In the genomic region with DNA sequence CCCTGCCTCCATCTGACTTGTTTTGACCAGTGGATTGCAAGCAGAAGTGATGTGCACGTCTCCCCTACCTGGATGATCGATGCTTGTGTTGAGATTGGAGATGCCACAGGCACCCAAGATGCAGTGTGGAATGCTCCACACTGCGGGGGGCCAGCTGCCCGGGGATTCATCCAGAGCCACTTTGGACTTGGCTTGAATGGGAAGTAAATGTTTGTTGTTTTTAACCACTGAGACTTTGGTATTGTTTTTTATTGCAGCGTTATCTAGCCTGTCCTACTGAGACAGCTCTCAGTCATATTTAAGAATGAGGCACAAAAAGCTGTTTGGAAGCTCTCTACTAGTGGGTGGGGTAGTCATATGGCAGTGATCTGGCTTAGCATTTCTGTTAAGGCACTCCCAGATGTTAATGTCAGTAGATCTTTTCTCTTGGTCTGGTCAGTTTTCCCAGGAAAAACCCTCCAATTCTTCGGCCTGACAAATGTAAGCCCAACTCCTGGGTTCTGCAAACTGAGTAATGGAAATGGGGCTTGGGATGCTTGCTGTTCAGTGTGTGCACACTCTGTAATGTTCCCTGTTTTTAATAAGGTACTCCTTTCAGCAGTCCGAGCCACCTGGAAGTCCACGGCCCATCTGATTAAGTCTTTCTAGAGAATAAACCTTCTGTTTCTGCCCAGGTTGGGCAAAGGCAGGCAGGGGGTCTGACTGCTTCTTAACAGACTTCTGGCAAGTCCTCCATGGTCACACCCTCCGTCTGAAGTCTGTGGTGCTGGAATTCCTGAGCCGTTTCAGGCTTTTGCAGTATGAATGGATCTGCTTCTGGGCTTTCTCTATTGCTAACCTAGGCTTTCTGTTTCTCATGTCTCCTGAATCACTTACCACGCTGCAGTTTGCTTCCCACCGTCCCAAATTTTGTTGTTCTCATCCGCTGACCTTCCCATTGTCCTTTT, we compare ENCODE assay signal across 14 cellular contexts.
DNase-seq lines count a peak whose midpoint lies in the region; ATAC-seq and TF ChIP-seq lines count a peak whose summit lies in the region.
"Had no signal": no experiment of that assay in that cellular context is flagged by ENCODE, and none has a peak within 500 bp of the region (broad histone marks: within the 10 kb centered on the region; RNA-seq: fewer than 3 reads in every experiment).

No MANE protein-coding gene starts in this region.

- WGBS in heart left ventricle, 4 donors, result 43 to 50% (median 48%) methylated on average over 13 of the region's 13 CpGs
- 72 to 74% (median 73%) methylated on average over 13 of the region's 13 CpGs for WGBS in adrenal gland, 4 donors
- 55% methylated on average over 13 of the region's 13 CpGs for WGBS in prostate gland

- CTCF ChIA-PET in WTC11 (lab: Charles Lee), result interaction anchor here (0.9 kb wide), 1 partner anchor 100 kb away, joined by 3 read pairs; no protein-coding TSS in a partner anchor

- H2AFZ ChIP-seq in osteoblast (ENCODE audit: low read length), result no peak overlapping the region

- TF ChIP-seq CTCF in WTC11 (IDR thresholded peaks at IDR 0.05) (no peak), heart left ventricle (IDR thresholded peaks at IDR 0.05) (no peak), osteoblast (IDR thresholded peaks at IDR 0.05; ENCODE audit: extremely low read depth, low read depth, low read length) (no peak), adrenal gland (IDR thresholded peaks at IDR 0.05) (no peak), prostate gland (IDR thresholded peaks at IDR 0.05) (no peak)

- no peaks in the 10 kb centered on the region for H3K9me3 Mint-ChIP-seq in WTC11
- no peaks in the 10 kb centered on the region for H3K9me3 Mint-ChIP-seq in activated naive CD8-positive, alpha-beta T cell treated with anti-CD3 and anti-CD28 coated beads, Interleukin-2, amount 50 U/mL, for 24 hours
- H3K9me3 Mint-ChIP-seq: activated CD4-positive, alpha-beta T cell treated with anti-CD3 and anti-CD28 coated beads, Interleukin-2, amount 10 ng/mL, durations not matched to agents 7 days and 5 days; activated T-helper 2 cell treated with anti-CD3 and anti-CD28 coated beads, Interferon-gamma antibody, Interleukin-2, Interleukin-4, amounts not matched to agents 10 μg/mL and 5 μg/mL and 100 μg/mL, durations not matched to agents 14 hours and 24 hours and 36 hours; T-cell had no signal

- H3K79me2 ChIP-seq in osteoblast (ENCODE audit: insufficient read depth, low read length), result peaks cover 77% of the 10 kb centered on the region

- H3K4me1 ChIP-seq in heart left ventricle (peaks cover 0 to 66% (median 29%) of the 10 kb centered on the region in 12 donors), osteoblast (ENCODE audit: insufficient read depth, low read length) (peaks cover 40% of the 10 kb centered on the region), adrenal gland (replicated peaks in 1 of 2) (no peaks in the 10 kb centered on the region), prostate gland (replicated peaks) (no peaks in the 10 kb centered on the region)

- H3K27ac Mint-ChIP-seq in WTC11, result peak overlapping the region; percentile 81
- H3K27ac Mint-ChIP-seq in activated naive CD8-positive, alpha-beta T cell treated with anti-CD3 and anti-CD28 coated beads, Interleukin-2, amount 50 U/mL, for 24 hours, result no peak overlapping the region
- H3K27ac Mint-ChIP-seq: activated CD4-positive, alpha-beta T cell treated with anti-CD3 and anti-CD28 coated beads, Interleukin-2, amount 10 ng/mL, durations not matched to agents 7 days and 5 days; activated T-helper 2 cell treated with anti-CD3 and anti-CD28 coated beads, Interferon-gamma antibody, Interleukin-2, Interleukin-4, amounts not matched to agents 10 μg/mL and 5 μg/mL and 100 μg/mL, durations not matched to agents 14 hours and 24 hours and 36 hours; T-cell had no signal

- H3K36me3 ChIP-seq in heart left ventricle (no peaks in the 10 kb centered on the region), osteoblast (ENCODE audit: insufficient read depth, low read length) (no peaks in the 10 kb centered on the region), adrenal gland (replicated peaks in 1 of 2) (no peaks in the 10 kb centered on the region), prostate gland (no peaks in the 10 kb centered on the region)
- H3K36me3 ChIP-seq: gastroesophageal sphincter had no signal

- peaks cover 74% of the 10 kb centered on the region for H3K4me1 Mint-ChIP-seq in WTC11
- no peaks in the 10 kb centered on the region for H3K4me1 Mint-ChIP-seq in activated naive CD8-positive, alpha-beta T cell treated with anti-CD3 and anti-CD28 coated beads, Interleukin-2, amount 50 U/mL, for 24 hours
- H3K4me1 Mint-ChIP-seq: activated CD4-positive, alpha-beta T cell treated with anti-CD3 and anti-CD28 coated beads, Interleukin-2, amount 10 ng/mL, durations not matched to agents 7 days and 5 days had no signal

- DNase-seq in GM03348 (ENCODE audit: low spot score) (peak; percentile 38), WTC11 (ENCODE audit: low spot score) (peak; percentile 39), heart left ventricle (no peak), osteoblast (ENCODE audit: insufficient read length, low spot score, missing footprints) (no peak), adrenal gland (no peak), prostate gland (ENCODE audit: low spot score) (no peak)
- DNase-seq in activated naive CD8-positive, alpha-beta T cell treated with anti-CD3 and anti-CD28 coated beads, Interleukin-2, amount 50 U/mL, for 24 hours, result no peak
- DNase-seq: activated CD4-positive, alpha-beta T cell treated with anti-CD3 and anti-CD28 coated beads, Interleukin-2, amount 10 ng/mL, durations not matched to agents 7 days and 5 days; T-cell had no signal

- H3K27me3 ChIP-seq in heart left ventricle, result no peaks in the 10 kb centered on the region
- no peaks in the 10 kb centered on the region for H3K27me3 ChIP-seq in osteoblast (ENCODE audit: insufficient read depth, low read length)
- H3K27me3 ChIP-seq in adrenal gland, result no peaks in the 10 kb centered on the region
- no peaks in the 10 kb centered on the region for H3K27me3 ChIP-seq in prostate gland (replicated peaks; ENCODE audit: insufficient read depth)
- H3K27me3 ChIP-seq: gastroesophageal sphincter had no signal

- no peaks in the 10 kb centered on the region for H3K27me3 Mint-ChIP-seq in WTC11 (ENCODE audit: low read depth)
- peaks cover 8% of the 10 kb centered on the region for H3K27me3 Mint-ChIP-seq in activated naive CD8-positive, alpha-beta T cell treated with anti-CD3 and anti-CD28 coated beads, Interleukin-2, amount 50 U/mL, for 24 hours
- H3K27me3 Mint-ChIP-seq: T-cell had no signal

- POLR2A ChIA-PET in WTC11 (lab: Charles Lee), result no interaction called here

- H4K20me1 ChIP-seq in osteoblast (ENCODE audit: insufficient read depth, low read length), result peaks cover 8% of the 10 kb centered on the region

- H3K9me3 ChIP-seq in heart left ventricle, result no peaks in the 10 kb centered on the region
- no peaks in the 10 kb centered on the region for H3K9me3 ChIP-seq in osteoblast (ENCODE audit: low read depth, low read length)
- H3K9me3 ChIP-seq in adrenal gland (replicated peaks in 1 of 3), result no peaks in the 10 kb centered on the region
- H3K9me3 ChIP-seq in prostate gland, result no peaks in the 10 kb centered on the region
- H3K9me3 ChIP-seq: gastroesophageal sphincter had no signal

- no peaks in the 10 kb centered on the region for H3K36me3 Mint-ChIP-seq in WTC11
- H3K36me3 Mint-ChIP-seq in activated naive CD8-positive, alpha-beta T cell treated with anti-CD3 and anti-CD28 coated beads, Interleukin-2, amount 50 U/mL, for 24 hours (ENCODE audit: low read depth), result no peaks in the 10 kb centered on the region
- H3K36me3 Mint-ChIP-seq: T-cell had no signal

- TF ChIP-seq POLR2A in heart left ventricle (IDR thresholded peaks at IDR 0.05) (no peak), adrenal gland (IDR thresholded peaks at IDR 0.05) (no peak), prostate gland (IDR thresholded peaks at IDR 0.05) (no peak)

- ATAC-seq in WTC11 (peak; percentile 75), heart left ventricle (peak in 3 of 4 donors; percentile 27 to 50 (median 38)), GM18907 (IDR thresholded peaks at IDR 0.05; ENCODE audit: unreplicated experiment) (no peak)
- no peak for ATAC-seq in activated naive CD8-positive, alpha-beta T cell treated with anti-CD3 and anti-CD28 coated beads, Interleukin-2, amount 50 U/mL, for 24 hours
- ATAC-seq: gastroesophageal sphincter, GM12878, T-cell had no signal

- H3K4me3 Mint-ChIP-seq in WTC11, result peak overlapping the region; percentile 16
- H3K4me3 Mint-ChIP-seq in activated naive CD8-positive, alpha-beta T cell treated with anti-CD3 and anti-CD28 coated beads, Interleukin-2, amount 50 U/mL, for 24 hours, result no peak overlapping the region
- H3K4me3 Mint-ChIP-seq: activated CD4-positive, alpha-beta T cell treated with anti-CD3 and anti-CD28 coated beads, Interleukin-2, amount 10 ng/mL, durations not matched to agents 7 days and 5 days; T-cell had no signal

- peak overlapping the region; percentile 80 for H3K4me2 ChIP-seq in osteoblast (ENCODE audit: insufficient read depth, low read length)

- intact Hi-C loops in heart left ventricle (cut with DNase I), result no loop called here
- intact Hi-C loops in adrenal gland (cut with DNase I), result no loop called here
- intact Hi-C loops in prostate gland (cut with DNase I), result no loop called here

- H3K4me3 ChIP-seq in heart left ventricle (peak overlapping the region in 1 of 12 donors; percentile 20), osteoblast (ENCODE audit: insufficient read depth, low read length) (peak overlapping the region; percentile 58), adrenal gland (no peak overlapping the region), prostate gland (no peak overlapping the region)
- H3K4me3 ChIP-seq: gastroesophageal sphincter, GM12878, lung had no signal

- H3K27ac ChIP-seq in heart left ventricle, result peak overlapping the region in 2 of 12 donors; percentile 4 to 10
- H3K27ac ChIP-seq in osteoblast (ENCODE audit: low read depth, low read length), result peak overlapping the region; percentile 45
- no peak overlapping the region for H3K27ac ChIP-seq in adrenal gland
- H3K27ac ChIP-seq in prostate gland, result no peak overlapping the region
- H3K27ac ChIP-seq: gastroesophageal sphincter had no signal

TF ChIP-seq in WTC11, 78 proteins besides CTCF, POLR2A, EP300 and RAD21 (continues in another document):
- TF ChIP-seq CBFB (CRISPR knock-in tag; IDR thresholded peaks at IDR 0.05; ENCODE audit: low read depth) (no peak), NR3C1 (CRISPR knock-in tag; conservative IDR thresholded peaks at IDR 0.05; ENCODE audit: low read depth) (no peak)

Comparison
In these comparisons a context has a peak if more than half of its experiments do, and no peak if none do; other contexts are left out.
1. DNase-seq: peak in GM03348 (single experiment) and WTC11 (single experiment); none in heart left ventricle (0 of 5), osteoblast (single experiment), activated naive CD8-positive, alpha-beta T cell treated with anti-CD3 and anti-CD28 coated beads, Interleukin-2, amount 50 U/mL, for 24 hours (single experiment), adrenal gland (0 of 7) and prostate gland (single experiment).
2. ATAC-seq: peak in WTC11 (single experiment) and heart left ventricle (3 of 4); none in activated naive CD8-positive, alpha-beta T cell treated with anti-CD3 and anti-CD28 coated beads, Interleukin-2, amount 50 U/mL, for 24 hours (single experiment) and GM18907 (single experiment).